ENCODE assay signal across 8 cellular contexts in genomic region chrX:153934473-153935325, GRCh38. TPM values are rescaled to one million over a fixed set of nuclear protein-coding genes. Genes with fewer than 3 reads are reported as not detected.
DNase-seq lines count a peak whose midpoint lies in the region; ATAC-seq, FAIRE-seq and TF ChIP-seq lines count a peak whose summit lies in the region.

Gene NAA10 (minus strand): TSS chrX:153935037. CDS start chrX:153934904, 133 bp downstream.

- H3K9me3 ChIP-seq in endothelial cell of umbilical vein (replicated peaks; ENCODE audit: control insufficient read depth, insufficient read depth, low read length) (no peaks in the 10 kb centered on the region), mesodermal cell (ENCODE audit: control insufficient read depth, low read length) (no peaks in the 10 kb centered on the region)

- POLR2A ChIA-PET in endothelial cell of umbilical vein (lab: Charles Lee), result interaction anchor here (0.9 to 1.0 kb wide), 2 partner anchors 10 to 12 kb away, joined by 3 to 6 read pairs; partner anchors contain the start of gene RENBP

- CTCF ChIA-PET in activated CD8-positive, alpha-beta memory T cell treated with anti-CD3 and anti-CD28 coated beads, Interleukin-2, amount 10 ng/mL, durations not matched to agents 7 days and 5 days (lab: Charles Lee), result interaction anchor here (2.2 to 9.8 kb wide), 3 partner anchors 11 to 13 kb away, joined by 5 to 71 read pairs (median 18); partner anchors contain the start of gene RENBP
- CTCF ChIA-PET in endothelial cell of umbilical vein (lab: Charles Lee), result interaction anchor here (3.4 to 3.5 kb wide), 2 partner anchors 11 to 13 kb away, joined by 29 to 30 read pairs; no protein-coding TSS in a partner anchor

- TF ChIP-seq POLR2A in GM19193 (IDR thresholded peaks at IDR 0.05; ENCODE audit: extremely low read depth, insufficient read depth, insufficient read length), result peak; percentile 62
- no peak for TF ChIP-seq POLR2A in endothelial cell of umbilical vein (IDR thresholded peaks at IDR 0.05; ENCODE audit: low read depth, low read length)

- peak within 1 kb of the TSS; percentile 11 to 84 (median 61) for H3K27ac Mint-ChIP-seq in CD14-positive monocyte
- peak within 1 kb of the TSS; percentile 77 for H3K27ac Mint-ChIP-seq in activated CD8-positive, alpha-beta memory T cell treated with anti-CD3 and anti-CD28 coated beads, Interleukin-2, amount 10 ng/mL, durations not matched to agents 7 days and 5 days

- peak within 1 kb of the TSS; percentile 33 to 57 (median 39) for H3K4me3 ChIP-seq in endothelial cell of umbilical vein (replicated peaks in 1 of 3; ENCODE audit: insufficient read depth in 1 of 3, low read depth in 1 of 3, low read length in 3 of 3)
- H3K4me3 ChIP-seq in mesodermal cell (ENCODE audit: extremely low read depth, insufficient read depth, low read length, poor library complexity, severe bottlenecking), result peak within 1 kb of the TSS; percentile 59

- peak; percentile 88 for ATAC-seq in HG03280 (IDR thresholded peaks at IDR 0.05; ENCODE audit: unreplicated experiment)
- peak; percentile 96 for ATAC-seq in activated CD8-positive, alpha-beta memory T cell treated with anti-CD3 and anti-CD28 coated beads, Interleukin-2, amount 10 ng/mL, durations not matched to agents 7 days and 5 days

- H3K27me3 ChIP-seq in endothelial cell of umbilical vein (ENCODE audit: control insufficient read depth in 2 of 2, insufficient read depth in 2 of 2, low read length in 2 of 2), result no peaks in the 10 kb centered on the region

- no peak for DNase-seq in CD14-positive monocyte (ENCODE audit: low spot score)
- DNase-seq in NCI-H748 (lab: John Stamatoyannopoulos, UW; ENCODE audit: unreplicated experiment), result peak; percentile 85
- DNase-seq in activated CD8-positive, alpha-beta memory T cell treated with anti-CD3 and anti-CD28 coated beads, Interleukin-2, amount 10 ng/mL, durations not matched to agents 7 days and 5 days, result peak; percentile 69
- peak; percentile 62 for DNase-seq in endothelial cell of umbilical vein (ENCODE audit: low read depth, low spot score)
- DNase-seq in stimulated activated naive CD4-positive, alpha-beta T cell (lab: John Stamatoyannopoulos, UW), result peak in 5 of 6 experiments; percentile 12 to 44 (median 34)

- peak; percentile 84 for FAIRE-seq in endothelial cell of umbilical vein (lab: Jason Lieb, UNC)

- intact Hi-C loops in CD14-positive monocyte (cut with micrococcal nuclease), result no loop called here
- intact Hi-C loops in endothelial cell of umbilical vein (cut with micrococcal nuclease), result no loop called here

- H3K4me1 ChIP-seq in endothelial cell of umbilical vein (ENCODE audit: control insufficient read depth, extremely low read depth, insufficient read depth, low read length) (peaks cover 4% of the 10 kb centered on the region), mesodermal cell (ENCODE audit: control insufficient read depth, insufficient read depth, low read length, poor library complexity, severe bottlenecking) (no peaks in the 10 kb centered on the region)

- no peak within 1 kb of the TSS for H2AFZ ChIP-seq in endothelial cell of umbilical vein (ENCODE audit: low read depth, low read length)

- H3K4me3 Mint-ChIP-seq in CD14-positive monocyte, result peak within 1 kb of the TSS; percentile 79 to 88
- H3K4me3 Mint-ChIP-seq in activated CD8-positive, alpha-beta memory T cell treated with anti-CD3 and anti-CD28 coated beads, Interleukin-2, amount 10 ng/mL, durations not matched to agents 7 days and 5 days, result peak within 1 kb of the TSS; percentile 84

- H3K27ac ChIP-seq in endothelial cell of umbilical vein (ENCODE audit: insufficient read depth, low read depth, low read length), result peak within 1 kb of the TSS; percentile 44
- H3K27ac ChIP-seq in mesodermal cell (ENCODE audit: low read depth, low read length, severe bottlenecking), result peak within 1 kb of the TSS; percentile 5

- H3K9me3 Mint-ChIP-seq in CD14-positive monocyte, result peaks cover 0 to 11% (median 2%) of the 10 kb centered on the region in 7 donors
- H3K9me3 Mint-ChIP-seq in activated CD8-positive, alpha-beta memory T cell treated with anti-CD3 and anti-CD28 coated beads, Interleukin-2, amount 10 ng/mL, durations not matched to agents 7 days and 5 days (ENCODE audit: low read depth), result no peaks in the 10 kb centered on the region

- H3K9me1 ChIP-seq in endothelial cell of umbilical vein (replicated peaks; ENCODE audit: control insufficient read depth, extremely low read depth, insufficient read depth, low read length), result no peaks in the 10 kb centered on the region

- H3K36me3 Mint-ChIP-seq in CD14-positive monocyte, result peaks cover 25 to 45% of the 10 kb centered on the region in 2 donors
- H3K36me3 Mint-ChIP-seq in activated CD8-positive, alpha-beta memory T cell treated with anti-CD3 and anti-CD28 coated beads, Interleukin-2, amount 10 ng/mL, durations not matched to agents 7 days and 5 days, result peaks cover 7% of the 10 kb centered on the region

- peaks cover 0 to 53% (median 2%) of the 10 kb centered on the region in 3 donors for H3K27me3 Mint-ChIP-seq in CD14-positive monocyte (ENCODE audit: low read depth in 3 of 3)
- no peaks in the 10 kb centered on the region for H3K27me3 Mint-ChIP-seq in activated CD8-positive, alpha-beta memory T cell treated with anti-CD3 and anti-CD28 coated beads, Interleukin-2, amount 10 ng/mL, durations not matched to agents 7 days and 5 days

- dilution Hi-C loops in endothelial cell of umbilical vein (cut with MboI; ENCODE audit: extremely low pct_ligation_motif_present, low sequenced_read_pairs), result no loop called here

- H3K4me2 ChIP-seq in endothelial cell of umbilical vein (ENCODE audit: insufficient read depth, low read length), result peak within 1 kb of the TSS; percentile 64

- peaks cover 0 to 14% of the 10 kb centered on the region in 2 experiments for H3K36me3 ChIP-seq in endothelial cell of umbilical vein (ENCODE audit: control insufficient read depth in 2 of 2, extremely low read depth in 1 of 2, insufficient read depth in 2 of 2, low read length in 2 of 2)
- peaks cover 22% of the 10 kb centered on the region for H3K36me3 ChIP-seq in mesodermal cell (ENCODE audit: control insufficient read depth, insufficient read depth, low read length)

- no peak for TF ChIP-seq CTCF in CD14-positive monocyte (IDR thresholded peaks at IDR 0.05)
- no peak for TF ChIP-seq CTCF in endothelial cell of umbilical vein (IDR thresholded peaks at IDR 0.05; ENCODE audit: extremely low read depth in 1 of 2, insufficient read depth in 1 of 2, low read depth in 1 of 2, low read length in 2 of 2)

- peaks cover 16% of the 10 kb centered on the region for H3K4me1 Mint-ChIP-seq in CD14-positive monocyte
- peaks cover 34% of the 10 kb centered on the region for H3K4me1 Mint-ChIP-seq in activated CD8-positive, alpha-beta memory T cell treated with anti-CD3 and anti-CD28 coated beads, Interleukin-2, amount 10 ng/mL, durations not matched to agents 7 days and 5 days

- 0% methylated on average over 23 to 34 of the region's 113 CpGs for WGBS in mesodermal cell (ENCODE audit: insufficient coverage in 2 of 2), 2 experiments

- TSS peak; percentile 25 for BruUV-seq in endothelial cell of umbilical vein (replicated peaks; lab: Mats Ljungman, UMichigan)

- H3K9ac ChIP-seq in endothelial cell of umbilical vein (replicated peaks; ENCODE audit: extremely low read depth, insufficient read depth, low read length), result peak within 1 kb of the TSS; percentile 62

- no peaks in the 10 kb centered on the region for H4K20me1 ChIP-seq in endothelial cell of umbilical vein (replicated peaks; ENCODE audit: control insufficient read depth, extremely low read depth, insufficient read depth, low read length)

- H3K79me2 ChIP-seq in endothelial cell of umbilical vein (ENCODE audit: control insufficient read depth, insufficient read depth, low read length), result peaks cover 28% of the 10 kb centered on the region

TF ChIP-seq in endothelial cell of umbilical vein, 7 proteins besides CTCF, POLR2A, EP300 and RAD21:
- TF ChIP-seq GATA2 (IDR thresholded peaks at IDR 0.05; ENCODE audit: insufficient read depth, insufficient read length, low read depth, low read length) (no peak), FOS (IDR thresholded peaks at IDR 0.05; ENCODE audit: borderline replicate concordance, insufficient read depth, low read length) (no peak), POLR2AphosphoS5 (IDR thresholded peaks at IDR 0.05; ENCODE audit: insufficient read depth, low read depth, low read length) (peak; percentile 80), JUN (IDR thresholded peaks at IDR 0.05; ENCODE audit: borderline replicate concordance, insufficient read depth, insufficient read length, low read depth) (no peak), EZH2 (IDR thresholded peaks at IDR 0.05; ENCODE audit: borderline replicate concordance, low read depth, low read length, severe bottlenecking) (no peak), MAX (IDR thresholded peaks at IDR 0.05; ENCODE audit: insufficient read depth, insufficient read length) (no peak)
TF ChIP-seq in endothelial cell of umbilical vein: peak in this region for 1.

RNA-seq across cellular contexts. Expression of gene NAA10, which starts in this region (rescaled TPM):
- polyA plus RNA-seq in CD14-positive monocyte (10 to 100 TPM; 46.7 to 47.9 TPM), endothelial cell of umbilical vein (141 and 169 TPM in 2 replicates)
- 100 to 1,000 TPM in 1 of 2 experiments, 10 to 100 TPM in 1; 92.8 to 115 TPM for total RNA-seq in activated CD8-positive, alpha-beta memory T cell treated with anti-CD3 and anti-CD28 coated beads, Interleukin-2, amount 10 ng/mL, durations not matched to agents 7 days and 5 days
- total RNA-seq in endothelial cell of umbilical vein, result 143 and 144 TPM in 2 replicates
- 183 and 186 TPM in 2 replicates for polyA plus RNA-seq in endothelial cell of umbilical vein (2011; cell fraction: cytosol; rRNA removed)
- polyA plus RNA-seq in endothelial cell of umbilical vein (2011; cell fraction: nucleus; rRNA removed), result 181 and 188 TPM in 2 replicates
- polyA plus RNA-seq in endothelial cell of umbilical vein (2012), result 142 and 148 TPM in 2 replicates
- 53.2 and 57.4 TPM in 2 replicates for polyA minus RNA-seq in endothelial cell of umbilical vein
- polyA minus RNA-seq in endothelial cell of umbilical vein (2011; cell fraction: cytosol; rRNA and poly(A)+ RNA removed), result 62.0 TPM
- polyA minus RNA-seq in endothelial cell of umbilical vein (2011; cell fraction: nucleus; rRNA and poly(A)+ RNA removed), result 30.4 and 32.5 TPM in 2 replicates
- 107 TPM for polyA plus RNA-seq in mesodermal cell (2013, experiment 1 of 2)
- polyA plus RNA-seq in mesodermal cell (2013, experiment 2 of 2), result 95.7 TPM
